Comparison of ENCODE assay signal across 14 cellular contexts in the genomic region with DNA sequence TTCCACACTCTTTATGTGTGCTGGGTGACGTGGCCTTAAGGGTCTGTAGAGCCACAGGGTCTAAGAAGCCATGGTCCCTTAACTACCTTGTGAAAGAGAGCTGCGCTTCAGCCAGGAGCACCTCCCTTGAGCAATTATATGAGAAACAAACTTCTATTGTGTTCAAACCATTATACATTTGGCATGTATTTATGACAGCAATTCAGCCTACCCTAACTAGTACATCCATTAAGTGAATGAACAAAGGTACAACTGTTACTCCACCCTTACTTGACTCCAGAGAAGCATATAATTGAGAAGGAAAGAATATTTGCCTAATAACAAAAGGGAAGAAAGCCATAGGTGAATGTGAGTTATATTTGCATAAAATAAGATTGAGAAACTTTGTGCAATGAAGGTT.
A peak's percentile ranks its signal among the peaks of the same experiment; 100 is the strongest.
DNase-seq lines count a peak whose midpoint lies in the region; ATAC-seq and TF ChIP-seq lines count a peak whose summit lies in the region.
"Had no signal": no experiment of that assay in that cellular context is flagged by ENCODE, and none has a peak within 500 bp of the region (broad histone marks: within the 10 kb centered on the region; RNA-seq: fewer than 3 reads in every experiment).

No MANE protein-coding gene starts in this region.

- ATAC-seq in stimulated activated naive CD8-positive, alpha-beta T cell treated with anti-CD3 and anti-CD28 coated beads, Interleukin-15, Interleukin-2, amounts not matched to agents 100 U/mL and 50 U/mL, for 24 hours, result no peak

- TF ChIP-seq CTCF in nephron (IDR thresholded peaks at IDR 0.05; ENCODE audit: unreplicated experiment in 3 of 3), result no peak

- peaks cover 9% of the 10 kb centered on the region for H3K9me3 Mint-ChIP-seq in nephron

- H3K4me3 Mint-ChIP-seq in nephron, result no peak overlapping the region
- H3K4me3 Mint-ChIP-seq: CD8-positive, alpha-beta memory T cell had no signal

- no peaks in the 10 kb centered on the region for H3K36me3 Mint-ChIP-seq in nephron (ENCODE audit: low read depth)

- no peaks in the 10 kb centered on the region for H3K27me3 Mint-ChIP-seq in nephron (ENCODE audit: low read depth)

- DNase-seq in DMS153 treated with DMSO at 0.1 percent for 48 hours (lab: John Stamatoyannopoulos, UW; ENCODE audit: unreplicated experiment) (peak; percentile 63), NCI-H2081 (lab: John Stamatoyannopoulos, UW) (peak; percentile 23 to 76), NCI-H748 treated with DMSO at 0.1 percent for 48 hours (lab: John Stamatoyannopoulos, UW) (peak; percentile 56), globus pallidus (ENCODE audit: low spot score) (no peak)
- no peak for DNase-seq in stimulated activated naive CD4-positive, alpha-beta T cell treated with Interleukin-2 at 50 U/mL for 16 hours (lab: John Stamatoyannopoulos, UW)
- DNase-seq in stimulated activated naive CD8-positive, alpha-beta T cell treated with anti-CD3 and anti-CD28 coated beads, Interleukin-15, Interleukin-2, amounts not matched to agents 100 U/mL and 50 U/mL, for 24 hours, result no peak
- DNase-seq: CD8-positive, alpha-beta memory T cell; GF-D8; NCI-H187 treated with DMSO at 0.1 percent for 48 hours; NCI-H774; NK-92 treated with Interleukin-12 subunit alpha and Interleukin-12 subunit beta, amount 100 ng/mL, for 24 hours; Peyer's patch; T-helper 1 cell had no signal

- peaks cover 39% of the 10 kb centered on the region for H3K4me1 Mint-ChIP-seq in nephron
- H3K4me1 Mint-ChIP-seq: CD8-positive, alpha-beta memory T cell had no signal

- H3K27ac Mint-ChIP-seq in nephron, result peak overlapping the region; percentile 61 to 83 (median 79)

Comparison
In these comparisons a context has a peak if more than half of its experiments do, and no peak if none do; other contexts are left out.
1. DNase-seq: peak in DMS153 treated with DMSO at 0.1 percent for 48 hours (single experiment), NCI-H2081 (2 of 2) and NCI-H748 treated with DMSO at 0.1 percent for 48 hours (single experiment); none in globus pallidus (single experiment), stimulated activated naive CD4-positive, alpha-beta T cell treated with Interleukin-2 at 50 U/mL for 16 hours (single experiment) and stimulated activated naive CD8-positive, alpha-beta T cell treated with anti-CD3 and anti-CD28 coated beads, Interleukin-15, Interleukin-2, amounts not matched to agents 100 U/mL and 50 U/mL, for 24 hours (single experiment).